In the genomic region with DNA sequence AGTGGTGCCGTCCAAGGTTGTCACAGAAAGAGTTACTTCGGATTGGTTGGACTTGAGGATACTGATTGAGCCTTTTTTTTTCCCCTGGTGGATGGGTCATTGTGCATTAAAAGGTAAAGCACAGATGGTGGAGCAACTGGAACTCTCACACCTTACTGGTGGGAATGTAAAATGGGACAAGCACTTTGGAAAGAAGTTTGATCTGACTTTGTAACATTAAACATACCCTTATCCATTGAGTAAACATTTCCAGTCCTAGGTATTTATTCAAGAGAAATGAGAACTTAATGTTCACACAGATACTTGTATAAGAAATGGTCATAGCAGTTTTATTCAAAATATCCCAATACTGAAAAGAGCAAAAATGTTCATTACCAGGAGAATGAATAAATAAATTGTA, we compare ENCODE assay signal across 38 cellular contexts. TPM values are rescaled to one million over a fixed set of nuclear protein-coding genes. Genes with fewer than 3 reads are reported as not detected.
"Had no signal": no experiment of that assay in that cellular context is flagged by ENCODE, and none has a peak within 500 bp of the region (broad histone marks: within the 10 kb centered on the region; RNA-seq: fewer than 3 reads in every experiment).

No MANE protein-coding gene starts in this region.

- DNase-seq: Karpas-422, Kasumi-1, MG63, MM.1S, MV-4-11, NCI-H1048, NCI-H1092, NCI-H1092 treated with DMSO at 0.1 percent for 48 hours, NCI-H1105, NCI-H1105 treated with DMSO at 0.1 percent for 48 hours, NCI-H1417, NCI-H1417 treated with DMSO at 0.1 percent for 48 hours, NCI-H1436, NCI-H1436 treated with DMSO at 0.1 percent for 48 hours, NCI-H146, NCI-H1694, NCI-H1694 treated with DMSO at 0.1 percent for 48 hours, NCI-H187, NCI-H187 treated with DMSO at 0.1 percent for 48 hours, NCI-H1930, NCI-H2029, NCI-H2029 treated with DMSO at 0.1 percent for 48 hours, NCI-H2081, NCI-H2081 treated with DMSO at 0.1 percent for 48 hours, NCI-H2107, NCI-H2171, NCI-H2171 treated with DMSO at 0.1 percent for 48 hours, NCI-H2227 treated with DMSO at 0.1 percent for 48 hours, NCI-H226, NCI-H345, NCI-H446, NCI-H446 treated with DMSO at 0.1 percent for 48 hours, NCI-H510A, NCI-H510A treated with DMSO at 0.1 percent for 48 hours had no signal

- H3K27me3 ChIP-seq: MG63 had no signal

- H3K36me3 ChIP-seq: MG63 had no signal

- H3K9me3 ChIP-seq: MG63 had no signal

- H3K4me3 ChIP-seq: MG63 had no signal

RNA-seq across cellular contexts. Expression of a gene that starts 14.9 kb away (rescaled TPM):
- total RNA-seq: LHCN-M2, M059J, MCF 10A, NCI-H460 had no signal

RNA-seq across cellular contexts. Expression of a gene that starts 41.1 kb away (rescaled TPM):
- total RNA-seq: LHCN-M2, M059J, MCF 10A, NCI-H460 had no signal
